ENCODE assay signal across 1 cellular context in genomic region chr22:25403284-25403606, GRCh38.
TF ChIP-seq lines count a peak whose summit lies in the region.

No MANE protein-coding gene starts in this region.

TF ChIP-seq in HEK293, 187 proteins besides CTCF, POLR2A, EP300 and RAD21 (continued from another document):
- no peak for TF ChIP-seq ELK4 (IDR thresholded peaks at IDR 0.05; ENCODE audit: borderline replicate concordance, low read depth, low read length)
- TF ChIP-seq ZNF302 (tag by site-specific recombination; IDR thresholded peaks at IDR 0.05; ENCODE audit: low read depth) = no peak
- TF ChIP-seq ZNF513 (tag by site-specific recombination; IDR thresholded peaks at IDR 0.05) = no peak
- no peak for TF ChIP-seq ZFP41 (tag by site-specific recombination; IDR thresholded peaks at IDR 0.05; ENCODE audit: borderline replicate concordance)
- TF ChIP-seq ZNF843 (tag by site-specific recombination; IDR thresholded peaks at IDR 0.05) = no peak
